ENCODE assay signal across 12 cellular contexts in the genomic region with DNA sequence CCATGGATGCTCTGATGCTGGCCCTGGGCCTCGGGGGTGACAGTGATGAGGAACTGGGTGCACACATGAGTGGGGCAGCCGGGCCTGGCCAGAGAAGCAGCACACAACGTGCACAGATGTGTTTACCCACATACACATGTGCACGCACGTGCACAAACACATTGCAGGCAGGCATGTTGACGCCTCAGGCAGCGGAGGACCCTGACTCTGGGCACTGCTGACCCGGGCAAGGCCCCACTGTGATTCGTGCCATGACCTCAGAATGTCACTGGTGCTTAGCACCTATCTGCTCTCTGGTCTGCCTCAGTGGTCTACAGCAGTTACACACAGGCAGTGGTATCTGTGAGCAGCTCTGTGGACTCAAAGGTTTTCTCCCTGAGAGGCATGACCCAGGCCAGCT. TPM values are rescaled to one million over a fixed set of nuclear protein-coding genes. Genes with fewer than 3 reads are reported as not detected.
"Had no signal": no experiment of that assay in that cellular context is flagged by ENCODE, and none has a peak within 500 bp of the region (broad histone marks: within the 10 kb centered on the region; RNA-seq: fewer than 3 reads in every experiment).

A gene (plus strand): TSS at position 301 of the 400 bp plus-strand sequence. CDS start 1,545 bp downstream, outside the sequence.

RNA-seq across cellular contexts. Expression of the gene that starts here (rescaled TPM):
- total RNA-seq: subcutaneous adipose tissue, suprapubic skin, temporal lobe, thoracic aorta, thyroid gland, tibial nerve, transverse colon, upper lobe of left lung, upper lobe of right lung, ureter, uterus, vagina had no signal
